Comparison of ENCODE assay signal across 1 cellular context in genomic region chr6:149363154-149363553, GRCh38.
TF ChIP-seq lines count a peak whose summit lies in the region.

No MANE protein-coding gene starts in this region.

TF ChIP-seq in H1, 55 proteins besides CTCF, POLR2A, EP300 and RAD21:
- no peak for TF ChIP-seq GABPA (IDR thresholded peaks at IDR 0.05; ENCODE audit: borderline replicate concordance, insufficient read depth, low read length)
- TF ChIP-seq TEAD4 (IDR thresholded peaks at IDR 0.05; ENCODE audit: low read depth, low read length): peak; percentile 25; the same call in 1 of the 2 replicates
- no peak for TF ChIP-seq BACH1 (IDR thresholded peaks at IDR 0.05; ENCODE audit: low read length)
